In the genomic region with DNA sequence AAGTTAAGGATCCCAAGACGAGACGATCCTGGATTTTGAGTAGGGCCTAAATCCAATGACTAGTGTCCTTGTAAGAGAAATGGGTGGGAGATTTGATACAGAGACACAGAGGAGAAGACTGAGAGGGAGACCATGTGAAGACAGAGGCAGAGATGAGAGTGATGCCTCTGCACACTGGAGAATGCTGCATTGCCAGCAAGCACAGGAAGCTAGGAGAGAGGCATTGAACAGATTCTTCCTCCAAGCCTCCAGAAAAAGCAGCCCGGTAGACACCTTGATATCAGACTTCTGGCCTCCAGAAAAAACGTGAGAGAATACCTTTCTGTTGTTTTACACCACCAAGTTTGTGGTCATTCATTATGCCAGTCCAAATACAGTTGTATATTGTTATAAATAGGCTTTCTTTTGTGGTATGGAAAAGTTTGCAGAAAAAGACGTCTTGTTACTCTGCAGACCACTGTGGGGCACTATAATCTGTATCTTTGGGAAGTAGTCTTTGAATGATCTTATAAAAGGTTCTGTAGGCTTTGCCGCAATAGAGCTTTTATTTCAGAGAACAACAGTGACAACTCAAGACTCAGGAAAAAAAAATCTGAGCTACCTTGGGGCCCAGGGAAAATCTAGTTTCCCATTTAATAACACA, we compare ENCODE assay signal across 8 cellular contexts. TPM values are rescaled to one million over a fixed set of nuclear protein-coding genes. Genes with fewer than 3 reads are reported as not detected.
DNase-seq lines count a peak whose midpoint lies in the region; ATAC-seq and TF ChIP-seq lines count a peak whose summit lies in the region.

No MANE protein-coding gene starts in this region.

- H3K36me3 ChIP-seq in BJ (ENCODE audit: control insufficient read depth, insufficient read depth, low read length) (no peaks in the 10 kb centered on the region), left lung (no peaks in the 10 kb centered on the region), Peyer's patch (no peaks in the 10 kb centered on the region)

- no peaks in the 10 kb centered on the region for H3K27me3 ChIP-seq in BJ (ENCODE audit: control insufficient read depth, insufficient read depth, low read length)
- H3K27me3 ChIP-seq in left lung = no peaks in the 10 kb centered on the region
- H3K27me3 ChIP-seq in Peyer's patch = no peaks in the 10 kb centered on the region

- intact Hi-C loops in left lung (cut with DNase I) = loop anchor here in 1 of 2 donors (10.0 kb wide), 1 partner anchor 285 kb away; no protein-coding TSS in a partner anchor

- H3K4me3 ChIP-seq in BJ (ENCODE audit: low read depth, low read length) (no peak overlapping the region), HFF-Myc (replicated peaks; ENCODE audit: low read depth, low read length) (no peak overlapping the region), left lung (no peak overlapping the region), Peyer's patch (no peak overlapping the region)

- no peak for TF ChIP-seq POLR2A in Peyer's patch (IDR thresholded peaks at IDR 0.05)

- DNase-seq in BJ (ENCODE audit: low read depth) (no peak), HFF-Myc (ENCODE audit: extremely low read depth, low read depth) (no peak), amniotic stem cell (lab: John Stamatoyannopoulos, UW) (peak; percentile 23), left lung (no peak), Peyer's patch (no peak)

- H3K4me1 ChIP-seq in left lung (peaks cover 4 to 9% of the 10 kb centered on the region in 2 donors), Peyer's patch (peaks cover 0 to 3% (median 0%) of the 10 kb centered on the region in 4 donors)

- TF ChIP-seq CTCF in BJ (IDR thresholded peaks at IDR 0.05; ENCODE audit: insufficient read depth, low read depth, low read length) (peak; percentile 64), HFF-Myc (IDR thresholded peaks at IDR 0.05; ENCODE audit: low read depth, low read length, missing control alignments) (peak; percentile 33), left lung (IDR thresholded peaks at IDR 0.05) (peak; percentile 15 to 23), Peyer's patch (IDR thresholded peaks at IDR 0.05) (peak in 2 of 6 experiments; percentile 32 to 34)

- CTCF ChIA-PET in BJ (lab: Yijun Ruan, JAX) = interaction anchor here (0.6 to 2.0 kb wide), 22 partner anchors 8 to 1365 kb away, joined by 3 to 17 read pairs (median 4); partner anchors contain the start of gene RFC3

- POLR2A ChIA-PET in BJ (lab: Charles Lee) = interaction anchor here (0.5 to 0.6 kb wide), 2 partner anchors 128 to 257 kb away, joined by 3 read pairs; no protein-coding TSS in a partner anchor

- H3K9me3 ChIP-seq in left lung (no peaks in the 10 kb centered on the region), Peyer's patch (no peaks in the 10 kb centered on the region)

- H3K27ac ChIP-seq in left lung (no peak overlapping the region), Peyer's patch (no peak overlapping the region)

- ATAC-seq in left lung = peak; percentile 65
- ATAC-seq in esophagus mucosa = no peak
- ATAC-seq in HG02970 (IDR thresholded peaks at IDR 0.05; ENCODE audit: low FRiP score, unreplicated experiment) = no peak
- ATAC-seq in HG03025 (IDR thresholded peaks at IDR 0.05; ENCODE audit: low FRiP score, unreplicated experiment) = no peak

RNA-seq across cellular contexts. Expression of gene RFC3, which starts 17.9 kb away (rescaled TPM):
- 4.6 and 9.4 TPM in 2 replicates for polyA plus RNA-seq in BJ (2011; rRNA removed)
- polyA minus RNA-seq in BJ (2011; rRNA and poly(A)+ RNA removed) = 5.1 and 5.8 TPM in 2 replicates
- total RNA-seq in left lung (10 to 100 TPM in 1 of 2 donors, 1 to 10 TPM in 1; 8.0 to 18.5 TPM), Peyer's patch (10 to 100 TPM in 2 of 4 donors, 1 to 10 TPM in 2; 5.4 to 32.2 (median 8.7) TPM), esophagus mucosa (7.5 TPM)
